22 cellular contexts compared by ENCODE assay signal in genomic region chr2:21268871-21269224, GRCh38.
DNase-seq lines count a peak whose midpoint lies in the region; ATAC-seq, FAIRE-seq and TF ChIP-seq lines count a peak whose summit lies in the region.
"Had no signal": no experiment of that assay in that cellular context is flagged by ENCODE, and none has a peak within 500 bp of the region (broad histone marks: within the 10 kb centered on the region; RNA-seq: fewer than 3 reads in every experiment).

No MANE protein-coding gene starts in this region.

- H3K4me1 ChIP-seq in K562 (replicated peaks in 1 of 2; ENCODE audit: control insufficient read depth in 2 of 2, insufficient read depth in 2 of 2, low read length in 2 of 2): no peaks in the 10 kb centered on the region; a peak in 1 of 5 replicates

- H3K4me1 Mint-ChIP-seq in progenitor cell of endocrine pancreas (ENCODE audit: low read depth): peaks cover 39% of the 10 kb centered on the region
- H3K4me1 Mint-ChIP-seq: stimulated activated naive B cell treated with anti-CD40 and anti-IgM and Interleukin-4, amounts not matched to agents 10 μg/mL and 1 μg/mL and 100 μg/mL, for 72 hours had no signal

- POLR2A ChIA-PET in K562 (lab: Yijun Ruan, JAX): interaction anchor here (0.7 kb wide), 1 partner anchor 368 kb away, joined by 3 read pairs; no protein-coding TSS in a partner anchor

- H4K20me1 ChIP-seq in K562 (replicated peaks; ENCODE audit: control insufficient read depth, insufficient read depth, low read length): no peaks in the 10 kb centered on the region

- H3K36me3 ChIP-seq in K562 (ENCODE audit: control insufficient read depth, insufficient read depth, low read length): no peaks in the 10 kb centered on the region; the same call in 2 of the 3 replicates
- no peaks in the 10 kb centered on the region for H3K36me3 ChIP-seq in H7 (replicated peaks; ENCODE audit: control insufficient read depth, insufficient read depth, low read length)
- H3K36me3 ChIP-seq: sigmoid colon had no signal

- no peak for TF ChIP-seq POLR2A in K562 (conservative IDR thresholded peaks at IDR 0.05)

- TF ChIP-seq RAD21 in K562 (CRISPR knock-in tag; conservative IDR thresholded peaks at IDR 0.05 in 1 of 2, IDR thresholded peaks at IDR 0.05 in 1 of 2): no peak

- no peak overlapping the region for H3K4me2 ChIP-seq in K562 (ENCODE audit: insufficient read depth, low read length)

- 2% methylated on average over 4 of the region's 7 CpGs for WGBS in K562 (ENCODE audit: insufficient coverage, low coverage, missing lambda C conversion rate)

- H3K4me3 Mint-ChIP-seq in progenitor cell of endocrine pancreas (ENCODE audit: low read depth): no peak overlapping the region
- H3K4me3 Mint-ChIP-seq: stimulated activated naive B cell treated with anti-CD40 and anti-IgM and Interleukin-4, amounts not matched to agents 10 μg/mL and 1 μg/mL and 100 μg/mL, for 72 hours had no signal

- H3K79me2 ChIP-seq in K562 (ENCODE audit: control insufficient read depth, insufficient read depth, low read length): no peaks in the 10 kb centered on the region
- H3K79me2 ChIP-seq: hepatocyte had no signal

- H3K9me1 ChIP-seq in K562 (ENCODE audit: control insufficient read depth, insufficient read depth, low read length): no peaks in the 10 kb centered on the region

- no peak for TF ChIP-seq CTCF in K562 (IDR thresholded peaks at IDR 0.05 in 2 of 3, conservative IDR thresholded peaks at IDR 0.05 in 1 of 3; ENCODE audit: insufficient read depth in 2 of 3, low read depth in 1 of 3, low read length in 3 of 3)
- no peak for TF ChIP-seq CTCF in progenitor cell of endocrine pancreas (IDR thresholded peaks at IDR 0.05; ENCODE audit: unreplicated experiment)

- CTCF ChIA-PET in K562 (lab: Yijun Ruan, JAX; ENCODE audit: low intra/inter-chr PET ratio): no interaction called here

- no TSS peak for BruUV-seq in K562 (replicated peaks; lab: Mats Ljungman, UMichigan)

- ATAC-seq in GM19023 (IDR thresholded peaks at IDR 0.05; ENCODE audit: unreplicated experiment) (peak; percentile 61), HG03378 (IDR thresholded peaks at IDR 0.05; ENCODE audit: unreplicated experiment) (peak; percentile 63), K562 (0 out of 3 replicates have a peak, but pooled peaks have one; percentile 16), HG03280 (IDR thresholded peaks at IDR 0.05; ENCODE audit: unreplicated experiment) (no peak), GM18861 (IDR thresholded peaks at IDR 0.05; ENCODE audit: unreplicated experiment) (no peak)
- ATAC-seq: HCT116; stimulated activated naive B cell treated with anti-CD40 and anti-IgM and Interleukin-4, amounts not matched to agents 10 μg/mL and 1 μg/mL and 100 μg/mL, for 72 hours had no signal

- no peak overlapping the region for H3K27ac ChIP-seq in K562 (ENCODE audit: extremely low read depth, low read depth, low read length)
- H3K27ac ChIP-seq: hepatocyte, sigmoid colon had no signal

- no peak overlapping the region for H2AFZ ChIP-seq in K562 (ENCODE audit: low read depth, low read length)
- H2AFZ ChIP-seq: hepatocyte had no signal

- H3K9me3 ChIP-seq in K562 (replicated peaks; ENCODE audit: control insufficient read depth, insufficient read depth, low read depth, low read length): no peaks in the 10 kb centered on the region
- H3K9me3 ChIP-seq: sigmoid colon had no signal

- H3K27ac Mint-ChIP-seq in progenitor cell of endocrine pancreas: peak overlapping the region; percentile 79
- H3K27ac Mint-ChIP-seq: stimulated activated naive B cell treated with anti-CD40 and anti-IgM and Interleukin-4, amounts not matched to agents 10 μg/mL and 1 μg/mL and 100 μg/mL, for 72 hours had no signal

- intact Hi-C loops in K562 (cut with micrococcal nuclease): no loop called here

- TF ChIP-seq EP300 in K562 (IDR thresholded peaks at IDR 0.05; ENCODE audit: low read length): no peak

- no peak for FAIRE-seq in K562 (lab: Jason Lieb, UNC)

- no peaks in the 10 kb centered on the region for H3K36me3 Mint-ChIP-seq in progenitor cell of endocrine pancreas (ENCODE audit: insufficient read depth)
- H3K36me3 Mint-ChIP-seq: stimulated activated naive B cell treated with anti-CD40 and anti-IgM and Interleukin-4, amounts not matched to agents 10 μg/mL and 1 μg/mL and 100 μg/mL, for 72 hours had no signal

- no peak overlapping the region for H3K4me3 ChIP-seq in K562
- H3K4me3 ChIP-seq in H7 (ENCODE audit: insufficient read depth, low read depth, low read length): no peak overlapping the region
- H3K4me3 ChIP-seq: hepatocyte, sigmoid colon had no signal

- H3K9ac ChIP-seq in K562 (ENCODE audit: insufficient read depth in 1 of 2, low read depth in 2 of 2, low read length in 2 of 2): no peak overlapping the region

- DNase-seq in K562 (ENCODE audit: extremely low read depth in 1 of 4, low spot score in 3 of 4) (peak in 1 of 4 experiments; percentile 20), progenitor cell of endocrine pancreas (ENCODE audit: low spot score, unreplicated experiment) (no peak), globus pallidus (ENCODE audit: low spot score) (no peak), H7 (no peak)
- DNase-seq: activated naive CD4-positive, alpha-beta T cell; AML-193; Calu3; Karpas-422; mammary epithelial cell; NCI-H1417; NCI-H526 treated with DMSO at 0.1 percent for 48 hours; SHP77; sigmoid colon; stimulated activated naive B cell treated with anti-CD40 and anti-IgM and Interleukin-4, amounts not matched to agents 10 μg/mL and 1 μg/mL and 100 μg/mL, for 72 hours; T-helper 1 cell; trophoblast cell had no signal

- in situ Hi-C loops in K562 (cut with MboI): loop anchor here (25.0 kb wide), 1 partner anchor 607 kb away; the partner anchor contains the start of genes GDF7 and HS1BP3

- no peaks in the 10 kb centered on the region; a peak in 1 of 5 replicates for H3K27me3 ChIP-seq in K562 (ENCODE audit: control insufficient read depth in 2 of 2, insufficient read depth in 2 of 2, low read length in 2 of 2)
- H3K27me3 ChIP-seq in H7 (ENCODE audit: control insufficient read depth, insufficient read depth, low read length): no peaks in the 10 kb centered on the region
- H3K27me3 ChIP-seq: sigmoid colon had no signal

- no peaks in the 10 kb centered on the region for H3K9me3 Mint-ChIP-seq in progenitor cell of endocrine pancreas (ENCODE audit: low read depth)
- H3K9me3 Mint-ChIP-seq: stimulated activated naive B cell treated with anti-CD40 and anti-IgM and Interleukin-4, amounts not matched to agents 10 μg/mL and 1 μg/mL and 100 μg/mL, for 72 hours had no signal

- peaks cover 23% of the 10 kb centered on the region for H3K27me3 Mint-ChIP-seq in progenitor cell of endocrine pancreas

TF ChIP-seq in K562, 482 proteins besides CTCF, POLR2A, EP300 and RAD21 (continues in another document):
- TF ChIP-seq ZNF408 (CRISPR knock-in tag; IDR thresholded peaks at IDR 0.05; ENCODE audit: low read depth) (no peak), ATF1 (CRISPR knock-in tag; IDR thresholded peaks at IDR 0.05) (no peak), ATF1 (tag; IDR thresholded peaks at IDR 0.05) (0 out of 2 replicates have a peak, but pooled peaks have one; percentile 16), SRSF7 (optimal IDR thresholded peaks at IDR 0.05; ENCODE audit: low read depth, low read length) (no peak)

Comparison
In these comparisons a context has a peak if more than half of its experiments do, and no peak if none do; other contexts are left out.
1. ATAC-seq: peak in GM19023 (single experiment), HG03378 (single experiment) and K562 (single experiment); none in HG03280 (single experiment) and GM18861 (single experiment).